Comparison of ENCODE assay signal across 1 cellular context in the genomic region with DNA sequence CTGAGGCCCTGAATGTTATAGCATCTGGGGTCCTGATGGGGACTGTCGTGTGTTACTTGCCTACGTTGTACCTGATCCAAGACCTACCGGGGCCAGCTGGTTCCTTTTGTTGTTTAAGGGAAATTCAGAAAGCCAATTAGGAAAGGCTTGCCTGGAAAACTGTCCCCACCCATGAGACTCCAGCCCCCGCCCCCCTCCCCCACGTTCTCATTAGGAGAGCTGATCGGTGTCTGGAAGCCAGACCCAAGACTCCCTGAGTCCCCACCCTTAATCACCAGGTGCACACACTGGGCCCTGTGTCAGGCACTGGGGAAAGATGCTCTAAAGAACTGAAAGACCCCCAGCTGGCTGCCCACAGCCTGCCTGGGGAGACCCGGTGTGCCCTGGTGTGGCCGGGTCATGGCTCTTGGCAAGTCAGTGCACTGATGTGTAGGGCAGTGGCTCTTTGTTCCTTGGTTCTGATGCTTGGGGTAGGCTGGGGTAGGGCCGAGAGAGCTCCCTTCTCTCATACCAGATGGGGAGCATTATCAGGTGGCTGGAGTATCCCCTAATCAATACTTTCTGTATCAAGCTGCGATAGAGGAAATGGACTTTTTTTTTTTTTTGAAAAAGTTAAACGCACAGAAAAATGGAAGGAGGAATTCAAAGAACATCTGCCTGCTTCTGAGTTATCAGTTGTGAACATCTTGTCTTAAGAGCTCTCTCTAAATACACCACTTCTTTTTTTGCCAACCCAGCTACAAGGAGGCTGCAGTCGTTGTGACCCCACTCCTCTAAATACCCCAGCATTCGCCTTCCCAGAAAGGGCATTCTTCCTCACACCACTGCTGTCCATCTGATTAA.
A peak's percentile ranks its signal among the peaks of the same experiment; 100 is the strongest.
TF ChIP-seq lines count a peak whose summit lies in the region.

No MANE protein-coding gene starts in this region.

TF ChIP-seq in K562, 482 proteins besides CTCF, POLR2A, EP300 and RAD21:
- no peak for TF ChIP-seq MECOM (CRISPR knock-in tag; IDR thresholded peaks at IDR 0.05)
- TF ChIP-seq TCF3 (CRISPR knock-in tag; IDR thresholded peaks at IDR 0.05), result peak; percentile 48
- TF ChIP-seq DPF2 (IDR thresholded peaks at IDR 0.05), result 0 out of 2 replicates have a peak, but pooled peaks have one; percentile 26
- TF ChIP-seq TEAD4 (IDR thresholded peaks at IDR 0.05; ENCODE audit: low read length), result peak; percentile 45; the same call in 1 of the 2 replicates
- TF ChIP-seq TEAD4 (CRISPR knock-in tag; IDR thresholded peaks at IDR 0.05; ENCODE audit: borderline replicate concordance), result no peak
- no peak for TF ChIP-seq BMI1 (IDR thresholded peaks at IDR 0.05; ENCODE audit: low read length)
- peak; percentile 58 for TF ChIP-seq ARID1B (IDR thresholded peaks at IDR 0.05)
- no peak for TF ChIP-seq PPARD (CRISPR knock-in tag; IDR thresholded peaks at IDR 0.05)
- peak; percentile 29; the same call in 1 of the 2 replicates for TF ChIP-seq MTA2 (IDR thresholded peaks at IDR 0.05; ENCODE audit: low read depth)
- TF ChIP-seq ZNF384 (IDR thresholded peaks at IDR 0.05; ENCODE audit: low read depth, low read length), result peak; percentile 52; the same call in 1 of the 2 replicates
- TF ChIP-seq TAL1 (IDR thresholded peaks at IDR 0.05), result peak; percentile 61
- TF ChIP-seq ZNF589 (CRISPR knock-in tag; IDR thresholded peaks at IDR 0.05; ENCODE audit: low read depth), result no peak
